ENCODE assay signal across 20 cellular contexts in genomic region chr4:153641532-153641931, GRCh38. TPM values are rescaled to one million over a fixed set of nuclear protein-coding genes. Genes with fewer than 3 reads are reported as not detected.
"Had no signal": no experiment of that assay in that cellular context is flagged by ENCODE, and none has a peak within 500 bp of the region (broad histone marks: within the 10 kb centered on the region; RNA-seq: fewer than 3 reads in every experiment).

No MANE protein-coding gene starts in this region.

- ATAC-seq: activated CD8-positive, alpha-beta T cell treated with anti-CD3 and anti-CD28 coated beads, Interleukin-2, amount 10 ng/mL, durations not matched to agents 7 days and 5 days; gastrocnemius medialis; left lobe of liver; natural killer cell treated with Interleukin-12 subunit alpha and Interleukin-12 subunit beta and Interleukin-15 and Interleukin-18, amount 100 ng/mL, for 72 hours; pancreas; sciatic nerve; upper lobe of right lung had no signal

- DNase-seq: activated CD4-positive, alpha-beta T cell treated with anti-CD3 and anti-CD28 coated beads for 4 hours; activated CD8-positive, alpha-beta T cell treated with anti-CD3 and anti-CD28 coated beads, Interleukin-2, amount 10 ng/mL, durations not matched to agents 7 days and 5 days; activated gamma-delta T cell treated with Interleukin-2 at 50 U/mL for 16 hours; activated naive CD8-positive, alpha-beta T cell treated with anti-CD3 and anti-CD28 coated beads for 36 hours; amniotic stem cell; caudate nucleus; dorsolateral prefrontal cortex; endodermal cell; erythroblast; gastrocnemius medialis; head of caudate nucleus; kidney; pancreas; stimulated activated CD4-positive, alpha-beta T cell treated with anti-CD3 and anti-CD28 coated beads, Interleukin-4, amount 100 ng/mL, for 1 hour; upper lobe of right lung had no signal

- FAIRE-seq: kidney, pancreas had no signal

- H3K27ac Mint-ChIP-seq: endodermal cell, mesothelial cell of epicardium had no signal

- H3K27me3 Mint-ChIP-seq: activated naive CD8-positive, alpha-beta T cell treated with anti-CD3 and anti-CD28 coated beads for 36 hours; natural killer cell treated with Interleukin-12 subunit alpha and Interleukin-12 subunit beta and Interleukin-15 and Interleukin-18, amount 100 ng/mL, for 72 hours had no signal

- H3K36me3 Mint-ChIP-seq: mesothelial cell of epicardium had no signal

- H3K4me1 Mint-ChIP-seq: endodermal cell, mesothelial cell of epicardium had no signal

- H3K9me3 Mint-ChIP-seq: natural killer cell treated with Interleukin-12 subunit alpha and Interleukin-12 subunit beta and Interleukin-15 and Interleukin-18, amount 100 ng/mL, for 72 hours had no signal

- H3K4me3 Mint-ChIP-seq: activated CD8-positive, alpha-beta T cell treated with anti-CD3 and anti-CD28 coated beads, Interleukin-2, amount 10 ng/mL, durations not matched to agents 7 days and 5 days; activated naive CD8-positive, alpha-beta T cell treated with anti-CD3 and anti-CD28 coated beads for 36 hours; endodermal cell; mesothelial cell of epicardium; natural killer cell treated with Interleukin-12 subunit alpha and Interleukin-12 subunit beta and Interleukin-15 and Interleukin-18, amount 100 ng/mL, for 72 hours had no signal

RNA-seq across cellular contexts. Expression of gene TLR2, which starts 42.5 kb away (rescaled TPM):
- total RNA-seq: smooth muscle cell had no signal
